ENCODE assay signal across 8 cellular contexts in genomic region chr6:26331809-26332226, GRCh38. TPM values are rescaled to one million over a fixed set of nuclear protein-coding genes. Genes with fewer than 3 reads are reported as not detected.
DNase-seq lines count a peak whose midpoint lies in the region; ATAC-seq, FAIRE-seq and TF ChIP-seq lines count a peak whose summit lies in the region.

No MANE protein-coding gene starts in this region.

- no peak for FAIRE-seq in HepG2 (lab: Jason Lieb, UNC)

- ATAC-seq in HepG2 (no peak), right lobe of liver (no peak)

- 0 out of 2 replicates have a peak, but pooled peaks have one; percentile 9 for TF ChIP-seq CTCF in HepG2 (CRISPR knock-in tag; IDR thresholded peaks at IDR 0.05)
- no peak for TF ChIP-seq CTCF in right lobe of liver (IDR thresholded peaks at IDR 0.05)
- TF ChIP-seq CTCF in fibroblast of mammary gland (conservative IDR thresholded peaks at IDR 0.05; ENCODE audit: control insufficient read depth, insufficient read depth, low read depth, low read length) = no peak
- no peak for TF ChIP-seq CTCF in testis (IDR thresholded peaks at IDR 0.05)

- under 1% methylated on average over 13 of the region's 13 CpGs for WGBS in HepG2 (ENCODE audit: low lambda C conversion rate)
- 7% methylated on average over 13 of the region's 13 CpGs for WGBS in right lobe of liver (ENCODE audit: insufficient coverage, low coverage, low lambda C conversion rate, missing lambda C conversion rate)
- 7% methylated on average over 13 of the region's 13 CpGs for WGBS in testis, 2 donors

- POLR2A ChIA-PET in HepG2 (lab: Yijun Ruan, JAX) = interaction anchor here (1.2 to 2.1 kb wide), 4 partner anchors 9 to 1476 kb away, joined by 3 to 9 read pairs (median 6); a partner anchor contains a TSS

- H3K36me3 ChIP-seq in HepG2 (replicated peaks in 1 of 2; ENCODE audit: control insufficient read depth in 1 of 2, insufficient read depth in 2 of 2, low read length in 2 of 2) (no peaks in the 10 kb centered on the region), right lobe of liver (no peaks in the 10 kb centered on the region), testis (ENCODE audit: low read depth, missing control alignments) (no peaks in the 10 kb centered on the region)

- H3K4me3 ChIP-seq in HepG2 (replicated peaks in 1 of 3; ENCODE audit: insufficient read depth in 1 of 3, low read depth in 2 of 3, low read length in 3 of 3) (peak overlapping the region; percentile 63 to 84 (median 76)), right lobe of liver (no peak overlapping the region), fibroblast of mammary gland (ENCODE audit: control insufficient read depth, low read depth, low read length) (peak overlapping the region; percentile 72), testis (peak overlapping the region; percentile 0 to 36)

- H3K27me3 ChIP-seq in HepG2 (ENCODE audit: control insufficient read depth in 1 of 2, insufficient read depth in 2 of 2, low read length in 2 of 2) (no peaks in the 10 kb centered on the region; a peak in 2 of 5 replicates), right lobe of liver (peaks cover 0 to 46% of the 10 kb centered on the region in 2 donors), testis (peaks cover 7% of the 10 kb centered on the region)

- H3K4me1 ChIP-seq in HepG2 (ENCODE audit: insufficient read depth, low read length) = peaks cover 48% of the 10 kb centered on the region
- peaks cover 0 to 13% (median 0%) of the 10 kb centered on the region in 4 donors for H3K4me1 ChIP-seq in right lobe of liver
- H3K4me1 ChIP-seq in testis = no peaks in the 10 kb centered on the region

- TF ChIP-seq POLR2A in HepG2 (IDR thresholded peaks at IDR 0.05; ENCODE audit: insufficient read depth in 1 of 2, low read depth in 2 of 2, low read length in 2 of 2) (no peak), right lobe of liver (IDR thresholded peaks at IDR 0.05) (no peak), testis (IDR thresholded peaks at IDR 0.05) (no peak)

- in situ Hi-C loops in HepG2 (cut with HindIII; ENCODE audit: extremely low pct_ligation_motif_present, low pct_unique_long_range_greater_than_20kb) = loop anchor here (5.0 kb wide), 1 partner anchor 220 kb away; no protein-coding TSS in a partner anchor

- H4K20me1 ChIP-seq in HepG2 (ENCODE audit: insufficient read depth, low read length) = no peaks in the 10 kb centered on the region

- CTCF ChIA-PET in HepG2 (lab: Yijun Ruan, JAX; ENCODE audit: low intra/inter-chr PET ratio, low total read pairs) = no interaction called here

- DNase-seq in HepG2 (ENCODE audit: low spot score) (no peak), right lobe of liver (no peak), fibroblast of mammary gland (ENCODE audit: low read depth) (no peak), testis (no peak), posterior cingulate gyrus (no peak), T1000 (lab: John Stamatoyannopoulos, UW) (no peak), GM03348 (ENCODE audit: low spot score) (no peak)
- peak; percentile 39 for DNase-seq in activated CD4-positive, alpha-beta T cell treated with anti-CD3 and anti-CD28 coated beads, Interleukin-2, amount 50 U/mL, for 1 hour

- no peak overlapping the region for H3K27ac ChIP-seq in HepG2 (ENCODE audit: extremely low read length, insufficient read depth, low read length)
- H3K27ac ChIP-seq in right lobe of liver = no peak overlapping the region
- no peak overlapping the region for H3K27ac ChIP-seq in testis

- H3K4me2 ChIP-seq in HepG2 (ENCODE audit: low read depth, low read length) = peak overlapping the region; percentile 88

- H3K79me2 ChIP-seq in HepG2 (ENCODE audit: insufficient read depth, low read length) = no peaks in the 10 kb centered on the region

- H3K9ac ChIP-seq in HepG2 (ENCODE audit: insufficient read depth, low read depth, low read length) = peak overlapping the region; percentile 65

- no TSS peak for BruUV-seq in HepG2 (replicated peaks; lab: Mats Ljungman, UMichigan)

- H3K9me3 ChIP-seq in HepG2 (ENCODE audit: low read length) (no peaks in the 10 kb centered on the region), right lobe of liver (no peaks in the 10 kb centered on the region), testis (no peaks in the 10 kb centered on the region)

- peak overlapping the region; percentile 51 for H2AFZ ChIP-seq in HepG2 (ENCODE audit: low read length)

- TF ChIP-seq EP300 in HepG2 (IDR thresholded peaks at IDR 0.05; ENCODE audit: low read depth in 2 of 2, low read length in 2 of 2) (no peak), HepG2 (CRISPR knock-in tag; IDR thresholded peaks at IDR 0.05; ENCODE audit: borderline replicate concordance) (no peak)

- intact Hi-C loops in HepG2 (cut with micrococcal nuclease; ENCODE audit: unreplicated experiment) (loop anchor here (5.0 kb wide), 1 partner anchor 155 kb away; no protein-coding TSS in a partner anchor), right lobe of liver (cut with DNase I) (no loop called here), testis (cut with DNase I; ENCODE audit: low total_unique reads) (no loop called here), posterior cingulate gyrus (cut with DNase I) (no loop called here)

- no peak for TF ChIP-seq RAD21 in HepG2 (CRISPR knock-in tag; IDR thresholded peaks at IDR 0.05)

TF ChIP-seq in HepG2, 621 proteins besides CTCF, POLR2A, EP300 and RAD21 (continues in another document):
- TF ChIP-seq, protein P1, sequence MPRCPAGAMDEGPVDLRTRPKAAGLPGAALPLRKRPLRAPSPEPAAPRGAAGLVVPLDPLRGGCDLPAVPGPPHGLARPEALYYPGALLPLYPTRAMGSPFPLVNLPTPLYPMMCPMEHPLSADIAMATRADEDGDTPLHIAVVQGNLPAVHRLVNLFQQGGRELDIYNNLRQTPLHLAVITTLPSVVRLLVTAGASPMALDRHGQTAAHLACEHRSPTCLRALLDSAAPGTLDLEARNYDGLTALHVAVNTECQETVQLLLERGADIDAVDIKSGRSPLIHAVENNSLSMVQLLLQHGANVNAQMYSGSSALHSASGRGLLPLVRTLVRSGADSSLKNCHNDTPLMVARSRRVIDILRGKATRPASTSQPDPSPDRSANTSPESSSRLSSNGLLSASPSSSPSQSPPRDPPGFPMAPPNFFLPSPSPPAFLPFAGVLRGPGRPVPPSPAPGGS (CRISPR knock-in tag; IDR thresholded peaks at IDR 0.05) = 0 out of 2 replicates have a peak, but pooled peaks have one; percentile 27
- peak; percentile 41; the same call in 1 of the 2 replicates for TF ChIP-seq ZNF547 (CRISPR knock-in tag; IDR thresholded peaks at IDR 0.05)
- TF ChIP-seq SNAPC2 (CRISPR knock-in tag; IDR thresholded peaks at IDR 0.05) = no peak

RNA-seq across cellular contexts. Expression of gene BTN3A2, which starts 33.2 kb away (rescaled TPM):
- total RNA-seq in HepG2 (2016; rRNA removed; fragmentation: Illumina TruSeq; extraction: Trizol) (18.9 and 21.3 TPM in 2 replicates), right lobe of liver (10 to 100 TPM in 5 of 6 experiments, 1 to 10 TPM in 1; 7.7 to 21.6 (median 15.4) TPM), testis (10 to 100 TPM; 20.7 to 21.3 TPM)
- 3.4 and 4.3 TPM in 2 replicates for total RNA-seq in HepG2 (2016; cell fraction: cytosol; rRNA removed; fragmentation: Illumina TruSeq; extraction: Trizol; ENCODE audit: low read depth)
- 17.8 and 20.4 TPM in 2 replicates for total RNA-seq in HepG2 (2016; cell fraction: insoluble cytoplasmic fraction; rRNA removed; fragmentation: Illumina TruSeq; extraction: Trizol)
- 13.3 and 13.9 TPM in 2 replicates for total RNA-seq in HepG2 (2016; cell fraction: membrane; rRNA removed; fragmentation: Illumina TruSeq; extraction: Trizol)
- 16.6 and 20.6 TPM in 2 replicates for total RNA-seq in HepG2 (2016; cell fraction: nucleus; rRNA removed; fragmentation: Illumina TruSeq; extraction: Trizol)
- polyA plus RNA-seq in HepG2 (2011; rRNA removed) (36.2 and 36.3 TPM in 2 replicates), testis (ENCODE audit: insufficient read depth, low read depth, low replicate concordance) (25.9 TPM)
- 28.2 and 31.2 TPM in 2 replicates for polyA plus RNA-seq in HepG2 (2011; cell fraction: cytosol; rRNA removed)
- 36.5 and 54.5 TPM in 2 replicates for polyA plus RNA-seq in HepG2 (2011; cell fraction: nucleus; rRNA removed)
- 22.7 and 24.1 TPM in 2 replicates for polyA plus RNA-seq in HepG2 (2012)
- 3.2 and 3.3 TPM in 2 replicates for polyA plus RNA-seq in HepG2 (2016; cell fraction: cytosol; fragmentation: Illumina TruSeq; extraction: Trizol; ENCODE audit: low read depth)
- 14.2 and 14.4 TPM in 2 replicates for polyA plus RNA-seq in HepG2 (2016; cell fraction: insoluble cytoplasmic fraction; fragmentation: Illumina TruSeq; extraction: Trizol; ENCODE audit: low read depth)
- 8.3 and 9.3 TPM in 2 replicates for polyA plus RNA-seq in HepG2 (2016; cell fraction: membrane; fragmentation: Illumina TruSeq; extraction: Trizol; ENCODE audit: low read depth)
- 33.8 and 37.9 TPM in 2 replicates for polyA plus RNA-seq in HepG2 (2016; cell fraction: nucleus; fragmentation: Illumina TruSeq; extraction: Trizol; ENCODE audit: insufficient read depth, low read depth)
- 35.9 and 51.8 TPM in 2 replicates for polyA minus RNA-seq in HepG2 (2011; rRNA and poly(A)+ RNA removed; ENCODE audit: low replicate concordance)
- polyA minus RNA-seq in HepG2 (2011; cell fraction: cytosol; rRNA and poly(A)+ RNA removed) = 12.0 and 17.2 TPM in 2 replicates
- 21.9 and 35.8 TPM in 2 replicates for polyA minus RNA-seq in HepG2 (2011; cell fraction: nucleus; rRNA and poly(A)+ RNA removed)

RNA-seq across cellular contexts. Expression of gene BTN2A2, which starts 51.1 kb away (rescaled TPM):
- total RNA-seq in HepG2 (2016; rRNA removed; fragmentation: Illumina TruSeq; extraction: Trizol) = 6.0 and 12.2 TPM in 2 replicates
- total RNA-seq in HepG2 (2016; cell fraction: cytosol; rRNA removed; fragmentation: Illumina TruSeq; extraction: Trizol; ENCODE audit: low read depth) = 2.6 and 2.7 TPM in 2 replicates
- 5.9 and 11.3 TPM in 2 replicates for total RNA-seq in HepG2 (2016; cell fraction: insoluble cytoplasmic fraction; rRNA removed; fragmentation: Illumina TruSeq; extraction: Trizol)
- 3.3 and 3.6 TPM in 2 replicates for total RNA-seq in HepG2 (2016; cell fraction: membrane; rRNA removed; fragmentation: Illumina TruSeq; extraction: Trizol)
- 18.5 and 19.7 TPM in 2 replicates for total RNA-seq in HepG2 (2016; cell fraction: nucleus; rRNA removed; fragmentation: Illumina TruSeq; extraction: Trizol)
- 10.8 and 15.4 TPM in 2 replicates for polyA plus RNA-seq in HepG2 (2011; rRNA removed)
- polyA plus RNA-seq in HepG2 (2011; cell fraction: cytosol; rRNA removed) = 8.1 and 9.6 TPM in 2 replicates
- polyA plus RNA-seq in HepG2 (2011; cell fraction: nucleus; rRNA removed) = 24.5 and 30.2 TPM in 2 replicates
- polyA plus RNA-seq in HepG2 (2012) = 8.5 and 8.6 TPM in 2 replicates
- 0.77 and 0.96 TPM in 2 replicates for polyA plus RNA-seq in HepG2 (2016; cell fraction: cytosol; fragmentation: Illumina TruSeq; extraction: Trizol; ENCODE audit: low read depth)
- polyA plus RNA-seq in HepG2 (2016; cell fraction: insoluble cytoplasmic fraction; fragmentation: Illumina TruSeq; extraction: Trizol; ENCODE audit: low read depth) = 4.7 and 5.5 TPM in 2 replicates
- 1.7 and 2.0 TPM in 2 replicates for polyA plus RNA-seq in HepG2 (2016; cell fraction: membrane; fragmentation: Illumina TruSeq; extraction: Trizol; ENCODE audit: low read depth)
- 17.6 and 22.8 TPM in 2 replicates for polyA plus RNA-seq in HepG2 (2016; cell fraction: nucleus; fragmentation: Illumina TruSeq; extraction: Trizol; ENCODE audit: insufficient read depth, low read depth)
- 2.5 and 22.6 TPM in 2 replicates for polyA minus RNA-seq in HepG2 (2011; rRNA and poly(A)+ RNA removed; ENCODE audit: low replicate concordance)
- 6.1 and 6.4 TPM in 2 replicates for polyA minus RNA-seq in HepG2 (2011; cell fraction: cytosol; rRNA and poly(A)+ RNA removed)
- polyA minus RNA-seq in HepG2 (2011; cell fraction: nucleus; rRNA and poly(A)+ RNA removed) = 29.2 and 34.7 TPM in 2 replicates
- total RNA-seq in right lobe of liver = 1 to 10 TPM; 1.9 to 5.3 (median 3.7) TPM
- total RNA-seq in testis = 10 to 100 TPM; 16.7 to 19.6 TPM
- 12.0 TPM for polyA plus RNA-seq in testis (ENCODE audit: insufficient read depth, low read depth, low replicate concordance)

Comparison
In these comparisons a context has a peak if more than half of its experiments do, and no peak if none do; other contexts are left out.
1. H3K4me3 ChIP-seq: peak in HepG2 (3 of 3), fibroblast of mammary gland (single experiment) and testis (2 of 2); none in right lobe of liver (0 of 3).